In genomic region chr22:37563153-37564081, GRCh38 we compare ENCODE assay signal across 9 cellular contexts. TPM values are rescaled to one million over a fixed set of nuclear protein-coding genes. Genes with fewer than 3 reads are reported as not detected.
DNase-seq lines count a peak whose midpoint lies in the region; ATAC-seq and TF ChIP-seq lines count a peak whose summit lies in the region.
"Had no signal": no experiment of that assay in that cellular context is flagged by ENCODE, and none has a peak within 500 bp of the region (broad histone marks: within the 10 kb centered on the region; RNA-seq: fewer than 3 reads in every experiment).

No MANE protein-coding gene starts in this region.

- no peak overlapping the region for H3K4me3 Mint-ChIP-seq in neural progenitor cell
- H3K4me3 Mint-ChIP-seq in activated CD8-positive, alpha-beta T cell treated with anti-CD3 and anti-CD28 coated beads, Interleukin-2, amount 10 ng/mL, durations not matched to agents 7 days and 5 days: no peak overlapping the region
- no peak overlapping the region for H3K4me3 Mint-ChIP-seq in activated naive CD4-positive, alpha-beta T cell treated with anti-CD3 and anti-CD28 coated beads for 36 hours

- H4K20me1 ChIP-seq in PC-3 (ENCODE audit: low read length): peaks cover 17% of the 10 kb centered on the region
- H4K20me1 ChIP-seq in neural progenitor cell (ENCODE audit: low read depth): no peaks in the 10 kb centered on the region

- peaks cover 30% of the 10 kb centered on the region for H3K4me1 Mint-ChIP-seq in neural progenitor cell
- peaks cover 45% of the 10 kb centered on the region for H3K4me1 Mint-ChIP-seq in activated CD8-positive, alpha-beta T cell treated with anti-CD3 and anti-CD28 coated beads, Interleukin-2, amount 10 ng/mL, durations not matched to agents 7 days and 5 days (ENCODE audit: low read depth)
- peaks cover 32% of the 10 kb centered on the region for H3K4me1 Mint-ChIP-seq in activated naive CD4-positive, alpha-beta T cell treated with anti-CD3 and anti-CD28 coated beads for 36 hours (ENCODE audit: low read depth)

- H3F3A ChIP-seq in PC-3 (ENCODE audit: low read length, unreplicated experiment): peaks cover 5% of the 10 kb centered on the region
- peaks cover 18% of the 10 kb centered on the region for H3F3A ChIP-seq in neural progenitor cell (ENCODE audit: low read depth)

- WGBS in esophagus muscularis mucosa: 31% methylated on average over 12 of the region's 14 CpGs

- TF ChIP-seq CTCF in PC-3 (conservative IDR thresholded peaks at IDR 0.05; ENCODE audit: low read depth, low read length) (no peak), esophagus muscularis mucosa (IDR thresholded peaks at IDR 0.05) (no peak), neural progenitor cell (IDR thresholded peaks at IDR 0.05) (no peak)

- H3K4me2 ChIP-seq in PC-3 (ENCODE audit: low read length) (peak overlapping the region; percentile 99), neural progenitor cell (no peak overlapping the region)

- H3K27me3 ChIP-seq in PC-3 (ENCODE audit: low read length) (no peaks in the 10 kb centered on the region), esophagus muscularis mucosa (peaks cover 0 to 37% (median 3%) of the 10 kb centered on the region in 4 donors), neural progenitor cell (peaks cover 35% of the 10 kb centered on the region)

- ATAC-seq in PC-3 (peak; percentile 47), GM21526 (IDR thresholded peaks at IDR 0.05; ENCODE audit: low FRiP score, unreplicated experiment) (no peak)
- ATAC-seq in activated CD8-positive, alpha-beta T cell treated with anti-CD3 and anti-CD28 coated beads, Interleukin-2, amount 10 ng/mL, durations not matched to agents 7 days and 5 days: no peak

- CTCF ChIA-PET in PC-3 (lab: Charles Lee): interaction anchor here (0.6 to 1.0 kb wide), 2 partner anchors 21 to 581 kb away, joined by 3 read pairs; no protein-coding TSS in a partner anchor
- CTCF ChIA-PET in activated CD8-positive, alpha-beta T cell treated with anti-CD3 and anti-CD28 coated beads, Interleukin-2, amount 10 ng/mL, durations not matched to agents 7 days and 5 days (lab: Charles Lee): interaction anchor here (1.0 to 15.3 kb wide), 7 partner anchors 7 to 303 kb away, joined by 3 to 493 read pairs (median 5); no protein-coding TSS in a partner anchor
- CTCF ChIA-PET in activated naive CD4-positive, alpha-beta T cell treated with anti-CD3 and anti-CD28 coated beads for 36 hours (lab: Charles Lee): interaction anchor here (0.6 to 16.1 kb wide), 7 partner anchors 10 to 91 kb away, joined by 3 to 496 read pairs (median 6); partner anchors contain the start of gene MFNG

- no peaks in the 10 kb centered on the region for H3K9me3 ChIP-seq in PC-3 (ENCODE audit: low read length)
- H3K9me3 ChIP-seq in esophagus muscularis mucosa: no peaks in the 10 kb centered on the region
- H3K9me3 ChIP-seq in neural progenitor cell (ENCODE audit: low read depth): no peaks in the 10 kb centered on the region

- H3K4me1 ChIP-seq in PC-3 (ENCODE audit: insufficient read depth, low read length): peaks cover 50% of the 10 kb centered on the region
- H3K4me1 ChIP-seq in esophagus muscularis mucosa: peaks cover 81 to 90% (median 85%) of the 10 kb centered on the region in 4 donors
- peaks cover 16% of the 10 kb centered on the region for H3K4me1 ChIP-seq in neural progenitor cell

- H3K79me2 ChIP-seq in PC-3 (ENCODE audit: low read length) (peaks cover 63% of the 10 kb centered on the region), neural progenitor cell (ENCODE audit: low read depth) (no peaks in the 10 kb centered on the region)

- H3K9me3 Mint-ChIP-seq in neural progenitor cell: no peaks in the 10 kb centered on the region
- no peaks in the 10 kb centered on the region for H3K9me3 Mint-ChIP-seq in activated CD8-positive, alpha-beta T cell treated with anti-CD3 and anti-CD28 coated beads, Interleukin-2, amount 10 ng/mL, durations not matched to agents 7 days and 5 days (ENCODE audit: insufficient read depth)
- H3K9me3 Mint-ChIP-seq in activated naive CD4-positive, alpha-beta T cell treated with anti-CD3 and anti-CD28 coated beads for 36 hours: no peaks in the 10 kb centered on the region

- H3K27ac ChIP-seq in PC-3 (ENCODE audit: low read length) (peak overlapping the region; percentile 75), esophagus muscularis mucosa (replicated peaks in 1 of 4) (peak overlapping the region; percentile 96 to 97 (median 96)), neural progenitor cell (no peak overlapping the region)

- DNase-seq in AG08395 (ENCODE audit: low spot score) (peak; percentile 96), PC-3 (peak; percentile 92), esophagus muscularis mucosa (ENCODE audit: extremely low spot score) (peak; percentile 95), neural progenitor cell (ENCODE audit: low spot score) (no peak), NCI-H2227 (lab: John Stamatoyannopoulos, UW; ENCODE audit: unreplicated experiment) (no peak)
- no peak for DNase-seq in activated CD8-positive, alpha-beta T cell treated with anti-CD3 and anti-CD28 coated beads, Interleukin-2, amount 10 ng/mL, durations not matched to agents 7 days and 5 days
- DNase-seq in activated naive CD4-positive, alpha-beta T cell treated with anti-CD3 and anti-CD28 coated beads for 36 hours: no peak

- peak overlapping the region; percentile 48 for H3K27ac Mint-ChIP-seq in neural progenitor cell
- H3K27ac Mint-ChIP-seq in activated CD8-positive, alpha-beta T cell treated with anti-CD3 and anti-CD28 coated beads, Interleukin-2, amount 10 ng/mL, durations not matched to agents 7 days and 5 days: no peak overlapping the region
- no peak overlapping the region for H3K27ac Mint-ChIP-seq in activated naive CD4-positive, alpha-beta T cell treated with anti-CD3 and anti-CD28 coated beads for 36 hours

- intact Hi-C loops in PC-3 (cut with micrococcal nuclease) (no loop called here), esophagus muscularis mucosa (cut with DNase I) (loop anchor here (10.0 kb wide), 1 partner anchor 249 kb away; no protein-coding TSS in a partner anchor)
- intact Hi-C loops in activated naive CD4-positive, alpha-beta T cell treated with anti-CD3 and anti-CD28 coated beads for 36 hours (cut with micrococcal nuclease): no loop called here

- TSS peak; percentile 14 for BruUV-seq in PC-3 (replicated peaks; lab: Mats Ljungman, UMichigan)

- TF ChIP-seq EP300 in esophagus muscularis mucosa (IDR thresholded peaks at IDR 0.05): no peak

- peaks cover 3% of the 10 kb centered on the region for H3K27me3 Mint-ChIP-seq in neural progenitor cell (ENCODE audit: insufficient read depth, low read depth)
- H3K27me3 Mint-ChIP-seq in activated CD8-positive, alpha-beta T cell treated with anti-CD3 and anti-CD28 coated beads, Interleukin-2, amount 10 ng/mL, durations not matched to agents 7 days and 5 days (ENCODE audit: low read depth): peaks cover 52% of the 10 kb centered on the region
- H3K27me3 Mint-ChIP-seq in activated naive CD4-positive, alpha-beta T cell treated with anti-CD3 and anti-CD28 coated beads for 36 hours (ENCODE audit: low read depth): peaks cover 30% of the 10 kb centered on the region

- H3K36me3 ChIP-seq in PC-3 (ENCODE audit: low read depth, low read length): peaks cover 8% of the 10 kb centered on the region
- H3K36me3 ChIP-seq in esophagus muscularis mucosa: peaks cover 0 to 28% (median 20%) of the 10 kb centered on the region in 4 donors
- H3K36me3 ChIP-seq in neural progenitor cell: no peaks in the 10 kb centered on the region

- POLR2A ChIA-PET in PC-3 (lab: Charles Lee; ENCODE audit: unreplicated experiment): interaction anchor here (0.7 to 0.9 kb wide), 2 partner anchors 21 to 232 kb away, joined by 3 to 6 read pairs; no protein-coding TSS in a partner anchor
- POLR2A ChIA-PET in activated CD8-positive, alpha-beta T cell treated with anti-CD3 and anti-CD28 coated beads, Interleukin-2, amount 10 ng/mL, durations not matched to agents 7 days and 5 days (lab: Charles Lee): interaction anchor here (0.8 kb wide), 1 partner anchor 34 kb away, joined by 3 read pairs; no protein-coding TSS in a partner anchor

- peak overlapping the region; percentile 15; the same call in 1 of the 2 replicates for H3K9ac ChIP-seq in PC-3 (ENCODE audit: low read length)
- H3K9ac ChIP-seq in neural progenitor cell: no peak overlapping the region

- no peak overlapping the region for H2AFZ ChIP-seq in PC-3 (ENCODE audit: low read length)
- no peak overlapping the region for H2AFZ ChIP-seq in neural progenitor cell (replicated peaks)

- no peak for TF ChIP-seq POLR2A in esophagus muscularis mucosa (IDR thresholded peaks at IDR 0.05; ENCODE audit: low read depth)

- H3K4me3 ChIP-seq in PC-3 (ENCODE audit: low read length) (peak overlapping the region; percentile 44; the same call in 1 of the 2 replicates), esophagus muscularis mucosa (peak overlapping the region in 2 of 4 donors; percentile 2 to 29), neural progenitor cell (no peak overlapping the region)

- H3K9me2 ChIP-seq in PC-3 (replicated peaks; ENCODE audit: low read length): no peaks in the 10 kb centered on the region

- H3K36me3 Mint-ChIP-seq in neural progenitor cell: peaks cover 2% of the 10 kb centered on the region
- no peaks in the 10 kb centered on the region for H3K36me3 Mint-ChIP-seq in activated CD8-positive, alpha-beta T cell treated with anti-CD3 and anti-CD28 coated beads, Interleukin-2, amount 10 ng/mL, durations not matched to agents 7 days and 5 days (ENCODE audit: low read depth)
- no peaks in the 10 kb centered on the region for H3K36me3 Mint-ChIP-seq in activated naive CD4-positive, alpha-beta T cell treated with anti-CD3 and anti-CD28 coated beads for 36 hours (ENCODE audit: low read depth)

RNA-seq across cellular contexts. Expression of gene CDC42EP1, which starts 3.1 kb away (rescaled TPM):
- total RNA-seq in PC-3 (2014; rRNA removed): 43.9 and 47.4 TPM in 2 replicates
- total RNA-seq in esophagus muscularis mucosa: 10 to 100 TPM; 19.9 to 38.1 (median 36.7) TPM
- total RNA-seq in neural progenitor cell (ENCODE audit: low replicate concordance): 0.84 and 1.8 TPM in 2 replicates
- total RNA-seq in activated CD8-positive, alpha-beta T cell treated with anti-CD3 and anti-CD28 coated beads, Interleukin-2, amount 10 ng/mL, durations not matched to agents 7 days and 5 days: under 1 TPM; 0.13 to 0.21 TPM
- 1 to 10 TPM; 1.9 to 2.8 TPM for total RNA-seq in activated naive CD4-positive, alpha-beta T cell treated with anti-CD3 and anti-CD28 coated beads for 36 hours

RNA-seq across cellular contexts. Expression of gene LGALS2, which starts 16.5 kb away (rescaled TPM):
- total RNA-seq in PC-3 (2014; rRNA removed): not detected in 2 replicates
- total RNA-seq in esophagus muscularis mucosa: not detected
- total RNA-seq in neural progenitor cell (ENCODE audit: low replicate concordance): not detected in 2 replicates
- total RNA-seq in activated CD8-positive, alpha-beta T cell treated with anti-CD3 and anti-CD28 coated beads, Interleukin-2, amount 10 ng/mL, durations not matched to agents 7 days and 5 days: not detected
- not detected for total RNA-seq in activated naive CD4-positive, alpha-beta T cell treated with anti-CD3 and anti-CD28 coated beads for 36 hours
- total RNA-seq: activated CD8-positive, alpha-beta memory T cell treated with anti-CD3 and anti-CD28 coated beads for 36 hours had no signal

RNA-seq across cellular contexts. Expression of gene CARD10, which starts 44.2 kb away (rescaled TPM):
- total RNA-seq in PC-3 (2014; rRNA removed) (20.7 and 26.3 TPM in 2 replicates), esophagus muscularis mucosa (10 to 100 TPM in 2 of 4 donors, 1 to 10 TPM in 2; 6.0 to 15.3 (median 8.8) TPM), neural progenitor cell (ENCODE audit: low replicate concordance) (1.5 and 6.2 TPM in 2 replicates)
- under 1 TPM in 1 of 2 experiments, not detected in 1; 0.31 TPM for total RNA-seq in activated CD8-positive, alpha-beta T cell treated with anti-CD3 and anti-CD28 coated beads, Interleukin-2, amount 10 ng/mL, durations not matched to agents 7 days and 5 days
- total RNA-seq in activated naive CD4-positive, alpha-beta T cell treated with anti-CD3 and anti-CD28 coated beads for 36 hours: not detected

RNA-seq across cellular contexts. Expression of gene GGA1, which starts 45.2 kb away (rescaled TPM):
- 49.1 and 55.7 TPM in 2 replicates for total RNA-seq in PC-3 (2014; rRNA removed)
- 10 to 100 TPM; 30.3 to 44.7 (median 40.9) TPM for total RNA-seq in esophagus muscularis mucosa
- 62.3 and 71.7 TPM in 2 replicates for total RNA-seq in neural progenitor cell (ENCODE audit: low replicate concordance)
- total RNA-seq in activated CD8-positive, alpha-beta T cell treated with anti-CD3 and anti-CD28 coated beads, Interleukin-2, amount 10 ng/mL, durations not matched to agents 7 days and 5 days: 10 to 100 TPM; 66.3 to 69.5 TPM
- 10 to 100 TPM; 46.1 to 49.1 TPM for total RNA-seq in activated naive CD4-positive, alpha-beta T cell treated with anti-CD3 and anti-CD28 coated beads for 36 hours

Comparison
In these comparisons a context has a peak if more than half of its experiments do, and no peak if none do; other contexts are left out.
1. DNase-seq: peak in AG08395 (single experiment), PC-3 (single experiment) and esophagus muscularis mucosa (single experiment); none in neural progenitor cell (single experiment), activated CD8-positive, alpha-beta T cell treated with anti-CD3 and anti-CD28 coated beads, Interleukin-2, amount 10 ng/mL, durations not matched to agents 7 days and 5 days (single experiment), NCI-H2227 (single experiment) and activated naive CD4-positive, alpha-beta T cell treated with anti-CD3 and anti-CD28 coated beads for 36 hours (single experiment).